Comparison of ENCODE assay signal across 18 cellular contexts in genomic region chr3:165751654-165752053, GRCh38.
DNase-seq lines count a peak whose midpoint lies in the region; ATAC-seq and TF ChIP-seq lines count a peak whose summit lies in the region.
"Had no signal": no experiment of that assay in that cellular context is flagged by ENCODE, and none has a peak within 500 bp of the region (broad histone marks: within the 10 kb centered on the region; RNA-seq: fewer than 3 reads in every experiment).

No MANE protein-coding gene starts in this region.

- intact Hi-C loops in left cardiac atrium (cut with DNase I) (no loop called here), left ventricle myocardium superior (cut with micrococcal nuclease) (no loop called here), spleen (cut with DNase I; ENCODE audit: low total_unique reads) (no loop called here)

- TF ChIP-seq CTCF in VCaP (conservative IDR thresholded peaks at IDR 0.05): no peak
- no peak for TF ChIP-seq CTCF in spleen (IDR thresholded peaks at IDR 0.05 in 8 of 11, conservative IDR thresholded peaks at IDR 0.05 in 3 of 11)
- TF ChIP-seq CTCF in RWPE1 (conservative IDR thresholded peaks at IDR 0.05; ENCODE audit: low read depth): no peak

- POLR2A ChIA-PET in RWPE1 (lab: Yijun Ruan, JAX; ENCODE audit: low non-redundant PET): no interaction called here

- H3K27ac ChIP-seq in VCaP: peak overlapping the region; percentile 69
- no peak overlapping the region for H3K27ac ChIP-seq in spleen
- H3K27ac ChIP-seq in RWPE1: no peak overlapping the region

- ATAC-seq in left cardiac atrium: peak; percentile 89 to 90
- ATAC-seq in left ventricle myocardium superior: no peak
- no peak for ATAC-seq in GM21786 (IDR thresholded peaks at IDR 0.05; ENCODE audit: unreplicated experiment)
- ATAC-seq: HepG2, SK-N-SH treated with all-trans-retinoic acid at 6 μM for 48 hours, T-helper 17 cell had no signal

- H3K27me3 ChIP-seq in spleen (replicated peaks in 1 of 7): no peaks in the 10 kb centered on the region

- H3K4me1 ChIP-seq in spleen: no peaks in the 10 kb centered on the region

- no peak overlapping the region for H3K4me3 ChIP-seq in spleen

- CTCF ChIA-PET in RWPE1 (lab: Yijun Ruan, JAX): no interaction called here

- DNase-seq in left cardiac atrium (no peak), left ventricle myocardium superior (no peak), NCI-H2107 treated with DMSO at 0.1 percent for 48 hours (lab: John Stamatoyannopoulos, UW; ENCODE audit: unreplicated experiment) (peak; percentile 55), spleen (peak; percentile 44), RWPE1 (ENCODE audit: low spot score) (no peak), NOMO-1 (lab: John Stamatoyannopoulos, UW; ENCODE audit: unreplicated experiment in 2 of 2) (no peak)
- DNase-seq: AML-193; CD4-positive, CD25-positive, alpha-beta regulatory T cell; DMS79; GOT3; HFFc6; NCI-H2029; NCI-H226; T-helper 17 cell had no signal

- TF ChIP-seq POLR2A in spleen (IDR thresholded peaks at IDR 0.05): no peak

- WGBS in spleen, 5 donors: 77 to 89% (median 83%) methylated on average over 6 of the region's 6 CpGs

- no peaks in the 10 kb centered on the region for H3K36me3 ChIP-seq in spleen

- H3K9me3 ChIP-seq in spleen: peaks cover 0 to 10% (median 0%) of the 10 kb centered on the region in 8 donors

Comparison
In these comparisons a context has a peak if more than half of its experiments do, and no peak if none do; other contexts are left out.
1. ATAC-seq: peak in left cardiac atrium (2 of 2); none in left ventricle myocardium superior (single experiment) and GM21786 (single experiment).
2. DNase-seq: peak in NCI-H2107 treated with DMSO at 0.1 percent for 48 hours (single experiment) and spleen (single experiment); none in left cardiac atrium (single experiment), left ventricle myocardium superior (single experiment), RWPE1 (single experiment) and NOMO-1 (0 of 2).